Comparison of ENCODE assay signal across 27 cellular contexts in genomic region chr13:59494151-59494550, GRCh38.
"Had no signal": no experiment of that assay in that cellular context is flagged by ENCODE, and none has a peak within 500 bp of the region (broad histone marks: within the 10 kb centered on the region; RNA-seq: fewer than 3 reads in every experiment).

No MANE protein-coding gene starts in this region.

- H3K27me3 ChIP-seq: ascending aorta, esophagus squamous epithelium, gastrocnemius medialis, right lobe of liver, suprapubic skin, tibial artery had no signal

- H3K4me3 Mint-ChIP-seq: activated CD4-positive, alpha-beta memory T cell treated with anti-CD3 and anti-CD28 coated beads for 36 hours; activated CD4-positive, alpha-beta T cell treated with anti-CD3 and anti-CD28 coated beads, Interleukin-2, amount 10 ng/mL, durations not matched to agents 24 days and 14 days; activated naive CD4-positive, alpha-beta T cell treated with anti-CD3 and anti-CD28 coated beads, Interleukin-2, amount 10 ng/mL, durations not matched to agents 7 days and 5 days; activated naive CD8-positive, alpha-beta T cell treated with anti-CD3 and anti-CD28 coated beads, Interleukin-2, amount 10 ng/mL, durations not matched to agents 7 days and 5 days; activated T-cell treated with anti-CD3 and anti-CD28 coated beads, Interleukin-2, amount 50 U/mL, for 24 hours; endodermal cell; natural killer cell had no signal

- H3K4me1 ChIP-seq: ascending aorta, right lobe of liver had no signal

- H3K4me3 ChIP-seq: ascending aorta, esophagus squamous epithelium, gastrocnemius medialis, right lobe of liver, smooth muscle cell, suprapubic skin, tibial artery had no signal

- H3K4me2 ChIP-seq: smooth muscle cell had no signal

- H3K27ac ChIP-seq: ascending aorta, gastrocnemius medialis, right lobe of liver, suprapubic skin, tibial artery, VCaP had no signal

- DNase-seq: activated CD4-positive, alpha-beta memory T cell treated with anti-CD3 and anti-CD28 coated beads for 36 hours; activated CD4-positive, alpha-beta T cell treated with anti-CD3 and anti-CD28 coated beads, Interleukin-2, amount 10 ng/mL, durations not matched to agents 24 days and 14 days; activated CD8-positive, alpha-beta memory T cell treated with anti-CD3 and anti-CD28 coated beads, Interleukin-2, amount 50 U/mL, for 4 hours; activated gamma-delta T cell; activated naive CD4-positive, alpha-beta T cell treated with anti-CD3 and anti-CD28 coated beads, Interleukin-2, amount 10 ng/mL, durations not matched to agents 7 days and 5 days; activated naive CD8-positive, alpha-beta T cell treated with anti-CD3 and anti-CD28 coated beads, Interleukin-2, amount 10 ng/mL, durations not matched to agents 7 days and 5 days; activated T-cell treated with anti-CD3 and anti-CD28 coated beads, Interleukin-2, amount 50 U/mL, for 24 hours; esophagus squamous epithelium; glutamatergic neuron; hippocampal formation; kidney; left colon; midbrain; natural killer cell; right lobe of liver; stimulated activated CD4-positive, alpha-beta T cell treated with anti-CD3 and anti-CD28 coated beads, Interleukin-15, amount 100 ng/mL, for 24 hours; stimulated activated CD4-positive, alpha-beta T cell treated with anti-CD3 and anti-CD28 coated beads, Interleukin-2, amount 100 ng/mL, for 24 hours; stimulated activated naive CD4-positive, alpha-beta T cell; T-helper 9 cell; tibial artery had no signal

- H3K27me3 Mint-ChIP-seq: activated CD4-positive, alpha-beta memory T cell treated with anti-CD3 and anti-CD28 coated beads for 36 hours; activated CD4-positive, alpha-beta T cell treated with anti-CD3 and anti-CD28 coated beads, Interleukin-2, amount 10 ng/mL, durations not matched to agents 24 days and 14 days; activated naive CD4-positive, alpha-beta T cell treated with anti-CD3 and anti-CD28 coated beads, Interleukin-2, amount 10 ng/mL, durations not matched to agents 7 days and 5 days; activated naive CD8-positive, alpha-beta T cell treated with anti-CD3 and anti-CD28 coated beads, Interleukin-2, amount 10 ng/mL, durations not matched to agents 7 days and 5 days; activated T-cell treated with anti-CD3 and anti-CD28 coated beads, Interleukin-2, amount 50 U/mL, for 24 hours had no signal

- H3K27ac Mint-ChIP-seq: activated CD4-positive, alpha-beta memory T cell treated with anti-CD3 and anti-CD28 coated beads for 36 hours; activated CD4-positive, alpha-beta T cell treated with anti-CD3 and anti-CD28 coated beads, Interleukin-2, amount 10 ng/mL, durations not matched to agents 24 days and 14 days; activated naive CD4-positive, alpha-beta T cell treated with anti-CD3 and anti-CD28 coated beads, Interleukin-2, amount 10 ng/mL, durations not matched to agents 7 days and 5 days; activated naive CD8-positive, alpha-beta T cell treated with anti-CD3 and anti-CD28 coated beads, Interleukin-2, amount 10 ng/mL, durations not matched to agents 7 days and 5 days; activated T-cell treated with anti-CD3 and anti-CD28 coated beads, Interleukin-2, amount 50 U/mL, for 24 hours; endodermal cell; natural killer cell had no signal

- H3K9me3 ChIP-seq: ascending aorta, esophagus squamous epithelium, gastrocnemius medialis, right lobe of liver, suprapubic skin, tibial artery had no signal

- ATAC-seq: activated CD4-positive, CD25-positive, alpha-beta regulatory T cell treated with anti-CD3 and anti-CD28 coated beads, Interleukin-2, amount 50 U/mL, for 24 hours; left colon; natural killer cell had no signal

- H3K9me3 Mint-ChIP-seq: activated CD4-positive, alpha-beta memory T cell treated with anti-CD3 and anti-CD28 coated beads for 36 hours; activated naive CD4-positive, alpha-beta T cell treated with anti-CD3 and anti-CD28 coated beads, Interleukin-2, amount 10 ng/mL, durations not matched to agents 7 days and 5 days; activated naive CD8-positive, alpha-beta T cell treated with anti-CD3 and anti-CD28 coated beads, Interleukin-2, amount 10 ng/mL, durations not matched to agents 7 days and 5 days; activated T-cell treated with anti-CD3 and anti-CD28 coated beads, Interleukin-2, amount 50 U/mL, for 24 hours; endodermal cell; natural killer cell had no signal

- H3K4me1 Mint-ChIP-seq: natural killer cell had no signal

- H3K36me3 Mint-ChIP-seq: activated CD4-positive, alpha-beta memory T cell treated with anti-CD3 and anti-CD28 coated beads for 36 hours; activated naive CD4-positive, alpha-beta T cell treated with anti-CD3 and anti-CD28 coated beads, Interleukin-2, amount 10 ng/mL, durations not matched to agents 7 days and 5 days; activated naive CD8-positive, alpha-beta T cell treated with anti-CD3 and anti-CD28 coated beads, Interleukin-2, amount 10 ng/mL, durations not matched to agents 7 days and 5 days; natural killer cell had no signal

- H3K36me3 ChIP-seq: ascending aorta, esophagus squamous epithelium, gastrocnemius medialis, right lobe of liver, suprapubic skin, tibial artery had no signal
